8 cellular contexts compared by ENCODE assay signal in the genomic region with DNA sequence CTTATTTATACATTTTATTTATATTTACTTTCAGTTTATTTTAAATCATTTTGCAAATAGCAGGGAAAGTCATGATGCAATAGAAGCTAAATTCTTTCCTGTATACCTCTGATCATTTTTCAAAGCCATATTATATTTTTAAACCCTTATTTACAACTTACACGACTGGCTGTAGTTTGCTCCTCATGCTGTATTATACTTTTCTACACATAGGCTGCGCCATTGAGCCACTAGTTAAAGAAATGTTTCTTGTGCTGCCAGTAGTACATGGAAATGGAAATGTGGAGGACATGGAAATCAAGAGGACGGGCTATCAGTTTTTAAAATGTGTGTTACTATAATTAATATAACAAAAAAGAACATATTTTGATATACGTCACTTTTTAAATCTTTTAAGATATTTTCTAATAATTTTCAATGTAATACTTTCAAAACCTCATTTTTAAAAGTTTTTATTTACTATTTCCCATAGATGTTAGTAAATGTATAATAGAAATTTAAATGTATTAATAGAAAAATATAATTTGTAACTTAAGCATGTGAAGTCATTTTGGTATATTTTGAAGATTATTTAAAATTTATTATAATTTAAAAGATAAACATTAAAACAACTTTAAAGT.
DNase-seq lines count a peak whose midpoint lies in the region; ATAC-seq and TF ChIP-seq lines count a peak whose summit lies in the region.

No MANE protein-coding gene starts in this region.

- no peak overlapping the region for H3K4me3 Mint-ChIP-seq in nephron progenitor cell

- H3K36me3 Mint-ChIP-seq in nephron progenitor cell (ENCODE audit: low read depth): no peaks in the 10 kb centered on the region

- no peaks in the 10 kb centered on the region for H3K9me3 Mint-ChIP-seq in nephron progenitor cell

- H3K27me3 Mint-ChIP-seq in nephron progenitor cell (ENCODE audit: low read depth, poor library complexity): peaks cover 3% of the 10 kb centered on the region

- no peaks in the 10 kb centered on the region for H3K27me3 ChIP-seq in SJCRH30

- no peak overlapping the region for H3K27ac ChIP-seq in 22Rv1
- H3K27ac ChIP-seq in SJCRH30: no peak overlapping the region

- ATAC-seq in esophagus mucosa (peak; percentile 74), HG03457 (IDR thresholded peaks at IDR 0.05; ENCODE audit: unreplicated experiment) (no peak)

- TF ChIP-seq CTCF in 22Rv1 (IDR thresholded peaks at IDR 0.05) (peak; percentile 90), nephron progenitor cell (IDR thresholded peaks at IDR 0.05) (peak; percentile 82)

- no peaks in the 10 kb centered on the region for H3K9me3 ChIP-seq in SJCRH30 (replicated peaks)

- peaks cover 23% of the 10 kb centered on the region for H3K4me1 ChIP-seq in SJCRH30

- peaks cover 25% of the 10 kb centered on the region for H3K4me1 Mint-ChIP-seq in nephron progenitor cell

- peak; percentile 45 for DNase-seq in GDM1 (lab: John Stamatoyannopoulos, UW)
- DNase-seq in NAMALWA (ENCODE audit: low spot score): peak; percentile 63
- DNase-seq in SJCRH30: peak; percentile 61 to 90
- DNase-seq in nephron progenitor cell: peak; percentile 38
- no peak for DNase-seq in activated CD8-positive, alpha-beta memory T cell treated with anti-CD3 and anti-CD28 coated beads for 24 hours

- H3K36me3 ChIP-seq in SJCRH30: no peaks in the 10 kb centered on the region

- no peak overlapping the region for H3K27ac Mint-ChIP-seq in nephron progenitor cell

- H3K4me3 ChIP-seq in SJCRH30: no peak overlapping the region
